ENCODE assay signal across 12 cellular contexts in the genomic region with DNA sequence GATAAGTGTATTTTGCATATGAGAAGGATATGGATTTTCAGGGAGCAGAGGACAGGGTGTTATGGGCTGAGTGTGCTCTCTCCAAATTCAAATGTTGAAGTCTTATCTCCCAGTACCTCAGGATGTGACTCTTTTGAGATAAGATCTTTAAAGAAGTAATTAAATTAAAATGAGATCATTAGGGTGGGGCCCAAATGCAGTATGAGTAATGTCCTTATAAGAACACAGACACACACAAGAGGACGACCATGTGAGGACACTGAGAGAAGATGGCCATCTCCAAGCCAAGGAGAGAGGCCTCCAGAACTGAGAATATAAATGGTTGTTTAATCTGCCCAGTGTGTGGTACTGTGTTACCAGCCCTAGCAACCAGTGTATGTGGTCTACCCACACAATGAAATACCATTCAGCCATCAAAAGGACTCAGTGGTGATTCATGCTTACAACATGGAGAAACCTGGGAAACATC. TPM values are rescaled to one million over a fixed set of nuclear protein-coding genes. Genes with fewer than 3 reads are reported as not detected.
A peak's percentile ranks its signal among the peaks of the same experiment; 100 is the strongest.
DNase-seq lines count a peak whose midpoint lies in the region; ATAC-seq and TF ChIP-seq lines count a peak whose summit lies in the region.
"Not testable (repeated sequence)": the region's sequence is repeated elsewhere in the genome, so short reads cannot be mapped to it uniquely, and the experiment has no call there.
"Had no signal": no experiment of that assay in that cellular context is flagged by ENCODE, and none has a peak within 500 bp of the region (broad histone marks: within the 10 kb centered on the region; RNA-seq: fewer than 3 reads in every experiment).

No MANE protein-coding gene starts in this region.

- H3K27ac Mint-ChIP-seq in T-cell (peak overlapping the region; percentile 19 to 33), type B pancreatic cell (peak overlapping the region; percentile 1)

- POLR2A ChIA-PET in A673 (lab: Charles Lee; ENCODE audit: low non-redundant PET); T-cell (lab: Charles Lee): not testable (repeated sequence)

- not testable (repeated sequence) for H3K4me1 ChIP-seq in A673 (ENCODE audit: insufficient read depth, low read length, poor library complexity, severe bottlenecking)

- H3K36me3 Mint-ChIP-seq in T-cell, type B pancreatic cell: not testable (repeated sequence)

- not testable (repeated sequence) for H3K27me3 ChIP-seq in A673 (replicated peaks; ENCODE audit: insufficient read depth, low read depth, low read length, poor library complexity)

- peaks cover 26 to 41% (median 30%) of the 10 kb centered on the region in 3 donors for H3K4me1 Mint-ChIP-seq in T-cell
- H3K4me1 Mint-ChIP-seq in type B pancreatic cell (ENCODE audit: unreplicated experiment): not testable (repeated sequence)

- H3K36me3 ChIP-seq in A673 (ENCODE audit: insufficient read depth, low read length, poor library complexity, severe bottlenecking): not testable (repeated sequence)

- H3K27ac ChIP-seq in A673 (ENCODE audit: low read depth, low read length, poor library complexity, severe bottlenecking): not testable (repeated sequence)
- peak overlapping the region; percentile 99 for H3K27ac ChIP-seq in epithelial cell of prostate

- TF ChIP-seq CTCF in A673 (conservative IDR thresholded peaks at IDR 0.05; ENCODE audit: low read depth, low read length); type B pancreatic cell (conservative IDR thresholded peaks at IDR 0.05): not testable (repeated sequence)

- BruUV-seq in A673 (replicated peaks; lab: Mats Ljungman, UMichigan): not testable (repeated sequence)

- not testable (repeated sequence) for H3K9me3 ChIP-seq in A673 (ENCODE audit: low read depth, low read length, poor library complexity, severe bottlenecking)

- peak in 3 of 4 experiments; percentile 37 to 53 (median 40) for ATAC-seq in T-cell (replicated peaks in 1 of 4)
- peak; percentile 42 for ATAC-seq in left colon

- not testable (repeated sequence) for H3K27me3 Mint-ChIP-seq in T-cell, type B pancreatic cell

- H3K4me3 ChIP-seq in A673 (ENCODE audit: low read depth, low read length, poor library complexity, severe bottlenecking): not testable (repeated sequence)

- not testable (repeated sequence) for H3K4me3 Mint-ChIP-seq in T-cell, type B pancreatic cell

- CTCF ChIA-PET in A673 (lab: Charles Lee); T-cell (lab: Charles Lee): not testable (repeated sequence)

- intact Hi-C loops in A673 (cut with micrococcal nuclease; ENCODE audit: unreplicated experiment); left colon (cut with DNase I, micrococcal nuclease): not testable (repeated sequence)

- not testable (repeated sequence) for H3K9me3 Mint-ChIP-seq in T-cell, type B pancreatic cell

- DNase-seq in A673 (ENCODE audit: low spot score): peak; percentile 21
- DNase-seq in ELR (ENCODE audit: low read depth): peak; percentile 75
- DNase-seq in LoVo (ENCODE audit: low spot score): peak; percentile 41
- DNase-seq in T-cell; left colon; type B pancreatic cell (ENCODE audit: extremely low spot score, unreplicated experiment): not testable (repeated sequence)
- DNase-seq in amniotic epithelial cell (ENCODE audit: low read depth): peak; percentile 53
- peak; percentile 64 for DNase-seq in epithelial cell of prostate (ENCODE audit: low read depth, low spot score)

RNA-seq across cellular contexts. Expression of a gene that starts 20.8 kb away (rescaled TPM):
- not detected in 2 replicates for total RNA-seq in A673 (2021)
- total RNA-seq in T-cell: 10 to 100 TPM in 3 of 5 donors, 1 to 10 TPM in 2; 1.4 to 22.7 (median 14.3) TPM
- total RNA-seq in left colon: 100 to 1,000 TPM; 309 to 343 TPM
- total RNA-seq in type B pancreatic cell (ENCODE audit: low replicate concordance): 28.2 and 34.0 TPM in 2 replicates
- total RNA-seq: activated CD8-positive, alpha-beta T cell treated with anti-CD3 and anti-CD28 coated beads, Interleukin-2, amount 10 ng/mL, durations not matched to agents 7 days and 5 days; H4; OCI-LY7; psoas muscle had no signal

RNA-seq across cellular contexts. Expression of a gene that starts 58.9 kb away (rescaled TPM):
- total RNA-seq in A673 (2021) (53.6 and 54.5 TPM in 2 replicates), T-cell (10 to 100 TPM; 49.7 to 83.9 (median 65.9) TPM), left colon (10 to 100 TPM; 19.0 to 19.7 TPM), type B pancreatic cell (ENCODE audit: low replicate concordance) (37.9 and 49.0 TPM in 2 replicates)
